In genomic region chrX:45621356-45622041, GRCh38 we compare ENCODE assay signal across 11 cellular contexts.
DNase-seq lines count a peak whose midpoint lies in the region; ATAC-seq, FAIRE-seq and TF ChIP-seq lines count a peak whose summit lies in the region.
"Had no signal": no experiment of that assay in that cellular context is flagged by ENCODE, and none has a peak within 500 bp of the region (broad histone marks: within the 10 kb centered on the region; RNA-seq: fewer than 3 reads in every experiment).

No MANE protein-coding gene starts in this region.

- no peaks in the 10 kb centered on the region for H3K27me3 Mint-ChIP-seq in astrocyte (ENCODE audit: low read depth, unreplicated experiment)

- no peaks in the 10 kb centered on the region for H3K27me3 ChIP-seq in astrocyte (ENCODE audit: insufficient read depth, low read length)
- H3K27me3 ChIP-seq in osteoblast (ENCODE audit: insufficient read depth, low read length), result no peaks in the 10 kb centered on the region
- no peaks in the 10 kb centered on the region for H3K27me3 ChIP-seq in SJCRH30
- H3K27me3 ChIP-seq in testis, result no peaks in the 10 kb centered on the region

- peak overlapping the region; percentile 59 for H3K9ac ChIP-seq in astrocyte (ENCODE audit: low read length)
- H3K9ac ChIP-seq: parathyroid adenoma had no signal

- H3K4me1 ChIP-seq in astrocyte (ENCODE audit: insufficient read depth, low read length) (peaks cover 22% of the 10 kb centered on the region), osteoblast (ENCODE audit: insufficient read depth, low read length) (peaks cover 35% of the 10 kb centered on the region), SJCRH30 (no peaks in the 10 kb centered on the region), testis (no peaks in the 10 kb centered on the region)
- H3K4me1 ChIP-seq: heart left ventricle, parathyroid adenoma had no signal

- H3K36me3 ChIP-seq in astrocyte (ENCODE audit: insufficient read depth, low read length), result no peaks in the 10 kb centered on the region
- no peaks in the 10 kb centered on the region for H3K36me3 ChIP-seq in osteoblast (ENCODE audit: insufficient read depth, low read length)
- H3K36me3 ChIP-seq in SJCRH30, result no peaks in the 10 kb centered on the region
- H3K36me3 ChIP-seq in testis (ENCODE audit: low read depth, missing control alignments), result no peaks in the 10 kb centered on the region
- H3K36me3 ChIP-seq: heart left ventricle had no signal

- H3K4me2 ChIP-seq in astrocyte (ENCODE audit: low read length) (peak overlapping the region; percentile 21), osteoblast (ENCODE audit: insufficient read depth, low read length) (peak overlapping the region; percentile 26)

- H2AFZ ChIP-seq in astrocyte (ENCODE audit: low read depth, low read length) (no peak overlapping the region), osteoblast (ENCODE audit: low read length) (no peak overlapping the region)
- H2AFZ ChIP-seq: parathyroid adenoma had no signal

- peak overlapping the region; percentile 85 for H3K27ac Mint-ChIP-seq in astrocyte (ENCODE audit: unreplicated experiment)

- H3K9me3 Mint-ChIP-seq in astrocyte (ENCODE audit: unreplicated experiment), result peaks cover 3% of the 10 kb centered on the region

- ATAC-seq in HG02642 (IDR thresholded peaks at IDR 0.05; ENCODE audit: poor library complexity, unreplicated experiment), result peak; percentile 53
- no peak for ATAC-seq in GM21526 (IDR thresholded peaks at IDR 0.05; ENCODE audit: low FRiP score, unreplicated experiment)
- ATAC-seq: heart left ventricle had no signal

- H4K20me1 ChIP-seq in astrocyte (ENCODE audit: insufficient read depth, low read length) (no peaks in the 10 kb centered on the region), osteoblast (ENCODE audit: insufficient read depth, low read length) (no peaks in the 10 kb centered on the region)

- DNase-seq in EH (ENCODE audit: low read depth), result peak; percentile 77
- DNase-seq in astrocyte (ENCODE audit: low read depth), result peak; percentile 77
- peak; percentile 83 for DNase-seq in osteoblast (ENCODE audit: insufficient read length, low spot score, missing footprints)
- DNase-seq in mesenteric fat pad (ENCODE audit: low spot score), result no peak
- no peak for DNase-seq in SJCRH30
- DNase-seq in testis, result no peak
- DNase-seq: activated CD8-positive, alpha-beta memory T cell treated with anti-CD3 and anti-CD28 coated beads, Interleukin-2, amount 50 U/mL, for 4 hours; heart left ventricle had no signal

- 63 to 74% methylated on average over 7 of the region's 7 CpGs for WGBS in testis, 2 donors

- peak overlapping the region; percentile 84 for H3K27ac ChIP-seq in astrocyte (ENCODE audit: low read depth, low read length)
- H3K27ac ChIP-seq in osteoblast (ENCODE audit: low read depth, low read length), result peak overlapping the region; percentile 91
- no peak overlapping the region for H3K27ac ChIP-seq in SJCRH30
- H3K27ac ChIP-seq in testis, result no peak overlapping the region
- H3K27ac ChIP-seq: heart left ventricle, parathyroid adenoma had no signal

- H3K4me3 Mint-ChIP-seq in astrocyte (ENCODE audit: unreplicated experiment), result no peak overlapping the region

- no peak for TF ChIP-seq CTCF in astrocyte (IDR thresholded peaks at IDR 0.05; ENCODE audit: insufficient read depth, low read depth, low read length)
- TF ChIP-seq CTCF in osteoblast (IDR thresholded peaks at IDR 0.05; ENCODE audit: extremely low read depth, low read depth, low read length), result no peak
- TF ChIP-seq CTCF in testis (IDR thresholded peaks at IDR 0.05), result no peak

- H3K79me2 ChIP-seq in astrocyte (ENCODE audit: insufficient read depth, low read length), result no peaks in the 10 kb centered on the region
- H3K79me2 ChIP-seq in osteoblast (ENCODE audit: insufficient read depth, low read length), result no peaks in the 10 kb centered on the region
- H3K79me2 ChIP-seq: parathyroid adenoma had no signal

- H3K4me1 Mint-ChIP-seq in astrocyte (ENCODE audit: low read depth, unreplicated experiment), result peaks cover 29% of the 10 kb centered on the region

- intact Hi-C loops in testis (cut with DNase I; ENCODE audit: low total_unique reads), result no loop called here

- TF ChIP-seq POLR2A in testis (IDR thresholded peaks at IDR 0.05), result no peak

- H3K4me3 ChIP-seq in astrocyte (ENCODE audit: insufficient read depth, low read depth, low read length) (no peak overlapping the region), osteoblast (ENCODE audit: insufficient read depth, low read length) (no peak overlapping the region), SJCRH30 (no peak overlapping the region), testis (no peak overlapping the region)
- H3K4me3 ChIP-seq: heart left ventricle had no signal

- FAIRE-seq in astrocyte (lab: Jason Lieb, UNC), result peak; percentile 99

- H3K9me3 ChIP-seq in astrocyte (ENCODE audit: insufficient read depth, low read depth, low read length), result peaks cover 3% of the 10 kb centered on the region
- peaks cover 3% of the 10 kb centered on the region for H3K9me3 ChIP-seq in osteoblast (ENCODE audit: low read depth, low read length)
- no peaks in the 10 kb centered on the region for H3K9me3 ChIP-seq in SJCRH30 (replicated peaks)
- no peaks in the 10 kb centered on the region for H3K9me3 ChIP-seq in testis

- H3K36me3 Mint-ChIP-seq in astrocyte (ENCODE audit: low read depth, unreplicated experiment), result no peaks in the 10 kb centered on the region

Comparison
In these comparisons a context has a peak if more than half of its experiments do, and no peak if none do; other contexts are left out.
1. DNase-seq: peak in EH (single experiment), astrocyte (single experiment) and osteoblast (single experiment); none in mesenteric fat pad (single experiment), SJCRH30 (0 of 2) and testis (single experiment).
2. H3K27ac ChIP-seq: peak in astrocyte (single experiment) and osteoblast (single experiment); none in SJCRH30 (single experiment) and testis (0 of 2).